ENCODE assay signal across 9 cellular contexts in the genomic region with DNA sequence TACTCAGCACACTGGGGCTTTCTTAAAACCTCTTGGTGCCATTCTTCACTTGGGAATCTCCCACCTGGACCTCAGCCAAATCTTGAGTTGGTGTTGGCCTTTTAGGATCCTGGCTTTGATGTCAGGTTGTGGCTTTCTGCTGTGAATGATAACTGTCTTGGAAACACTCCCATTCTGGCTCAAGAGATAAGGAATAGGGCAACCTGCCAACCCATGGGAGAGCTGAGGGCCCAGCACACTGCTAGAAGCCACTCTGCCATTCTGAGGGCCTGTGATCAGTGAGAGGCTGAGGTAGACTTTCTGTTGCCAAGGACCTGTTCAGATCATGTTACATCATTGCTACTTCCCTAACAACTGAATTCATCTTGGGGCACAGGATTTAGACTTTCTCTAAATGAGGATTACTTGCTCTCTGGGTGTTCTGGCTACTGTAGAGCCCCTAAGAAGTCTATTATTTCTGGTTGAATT. TPM values are rescaled to one million over a fixed set of nuclear protein-coding genes. Genes with fewer than 3 reads are reported as not detected.
DNase-seq lines count a peak whose midpoint lies in the region; ATAC-seq, FAIRE-seq and TF ChIP-seq lines count a peak whose summit lies in the region.
"Had no signal": no experiment of that assay in that cellular context is flagged by ENCODE, and none has a peak within 500 bp of the region (broad histone marks: within the 10 kb centered on the region; RNA-seq: fewer than 3 reads in every experiment).

No MANE protein-coding gene starts in this region.

- TF ChIP-seq CTCF in endothelial cell of umbilical vein (IDR thresholded peaks at IDR 0.05; ENCODE audit: extremely low read depth in 1 of 2, insufficient read depth in 1 of 2, low read depth in 1 of 2, low read length in 2 of 2) (no peak), CD14-positive monocyte (IDR thresholded peaks at IDR 0.05) (no peak)

- no peaks in the 10 kb centered on the region for H3K36me3 ChIP-seq in endothelial cell of umbilical vein (ENCODE audit: control insufficient read depth in 2 of 2, extremely low read depth in 1 of 2, insufficient read depth in 2 of 2, low read length in 2 of 2)
- no peaks in the 10 kb centered on the region; the same call in 1 of the 2 replicates for H3K36me3 ChIP-seq in H7 (replicated peaks; ENCODE audit: control insufficient read depth, insufficient read depth, low read length)
- H3K36me3 ChIP-seq: ascending aorta had no signal

- H3K4me3 ChIP-seq in endothelial cell of umbilical vein (replicated peaks in 1 of 3; ENCODE audit: insufficient read depth in 1 of 3, low read depth in 1 of 3, low read length in 3 of 3) = no peak overlapping the region
- no peak overlapping the region for H3K4me3 ChIP-seq in H7 (ENCODE audit: insufficient read depth, low read depth, low read length)
- H3K4me3 ChIP-seq: ascending aorta had no signal

- H3K9me3 Mint-ChIP-seq in activated CD4-positive, alpha-beta memory T cell treated with anti-CD3 and anti-CD28 coated beads for 36 hours = no peaks in the 10 kb centered on the region
- peaks cover 0 to 2% (median 0%) of the 10 kb centered on the region in 7 donors for H3K9me3 Mint-ChIP-seq in CD14-positive monocyte

- H3K9me1 ChIP-seq in endothelial cell of umbilical vein (replicated peaks; ENCODE audit: control insufficient read depth, extremely low read depth, insufficient read depth, low read length) = no peaks in the 10 kb centered on the region

- H3K4me1 Mint-ChIP-seq in activated CD4-positive, alpha-beta memory T cell treated with anti-CD3 and anti-CD28 coated beads for 36 hours (ENCODE audit: low read depth) = peaks cover 25% of the 10 kb centered on the region
- peaks cover 5% of the 10 kb centered on the region for H3K4me1 Mint-ChIP-seq in CD14-positive monocyte

- no peak overlapping the region for H3K9ac ChIP-seq in endothelial cell of umbilical vein (replicated peaks; ENCODE audit: extremely low read depth, insufficient read depth, low read length)

- ATAC-seq in GM18511 (IDR thresholded peaks at IDR 0.05; ENCODE audit: unreplicated experiment) = peak; percentile 54
- ATAC-seq in GM21737 (IDR thresholded peaks at IDR 0.05; ENCODE audit: unreplicated experiment) = peak; percentile 31

- TF ChIP-seq POLR2A in endothelial cell of umbilical vein (IDR thresholded peaks at IDR 0.05; ENCODE audit: low read depth, low read length) = no peak

- no peaks in the 10 kb centered on the region for H3K9me3 ChIP-seq in endothelial cell of umbilical vein (replicated peaks; ENCODE audit: control insufficient read depth, insufficient read depth, low read length)
- H3K9me3 ChIP-seq: ascending aorta had no signal

- H3K27me3 Mint-ChIP-seq in activated CD4-positive, alpha-beta memory T cell treated with anti-CD3 and anti-CD28 coated beads for 36 hours = no peaks in the 10 kb centered on the region
- no peaks in the 10 kb centered on the region for H3K27me3 Mint-ChIP-seq in CD14-positive monocyte (ENCODE audit: low read depth in 3 of 3)

- intact Hi-C loops in endothelial cell of umbilical vein (cut with micrococcal nuclease) = no loop called here
- intact Hi-C loops in activated CD4-positive, alpha-beta memory T cell treated with anti-CD3 and anti-CD28 coated beads for 36 hours (cut with micrococcal nuclease) = no loop called here
- intact Hi-C loops in CD14-positive monocyte (cut with micrococcal nuclease) = no loop called here

- no peak overlapping the region for H3K4me2 ChIP-seq in endothelial cell of umbilical vein (ENCODE audit: insufficient read depth, low read length)

- no peaks in the 10 kb centered on the region for H3K79me2 ChIP-seq in endothelial cell of umbilical vein (ENCODE audit: control insufficient read depth, insufficient read depth, low read length)

- FAIRE-seq in endothelial cell of umbilical vein (lab: Jason Lieb, UNC) = peak; percentile 86

- DNase-seq in NCI-H1092 treated with DMSO at 0.1 percent for 48 hours (lab: John Stamatoyannopoulos, UW) (peak; percentile 81), endothelial cell of umbilical vein (ENCODE audit: low read depth, low spot score) (peak; percentile 94), CD14-positive monocyte (ENCODE audit: low spot score) (no peak), dedifferentiated amniotic fluid mesenchymal stem cell (ENCODE audit: extremely low spot score) (no peak), H7 (no peak)
- DNase-seq in activated CD4-positive, alpha-beta memory T cell treated with anti-CD3 and anti-CD28 coated beads for 36 hours = no peak

- POLR2A ChIA-PET in endothelial cell of umbilical vein (lab: Charles Lee) = interaction anchor here (0.6 kb wide), 1 partner anchor 867 kb away, joined by 6 read pairs; no protein-coding TSS in a partner anchor
- POLR2A ChIA-PET in activated CD4-positive, alpha-beta memory T cell treated with anti-CD3 and anti-CD28 coated beads for 36 hours (lab: Charles Lee) = no interaction called here

- H3K4me3 Mint-ChIP-seq in activated CD4-positive, alpha-beta memory T cell treated with anti-CD3 and anti-CD28 coated beads for 36 hours = no peak overlapping the region
- no peak overlapping the region for H3K4me3 Mint-ChIP-seq in CD14-positive monocyte

- no peaks in the 10 kb centered on the region for H3K36me3 Mint-ChIP-seq in activated CD4-positive, alpha-beta memory T cell treated with anti-CD3 and anti-CD28 coated beads for 36 hours
- no peaks in the 10 kb centered on the region for H3K36me3 Mint-ChIP-seq in CD14-positive monocyte

- no peaks in the 10 kb centered on the region for H4K20me1 ChIP-seq in endothelial cell of umbilical vein (replicated peaks; ENCODE audit: control insufficient read depth, extremely low read depth, insufficient read depth, low read length)

- no peak overlapping the region for H2AFZ ChIP-seq in endothelial cell of umbilical vein (ENCODE audit: low read depth, low read length)

- no TSS peak for BruUV-seq in endothelial cell of umbilical vein (replicated peaks; lab: Mats Ljungman, UMichigan)

- H3K27me3 ChIP-seq in endothelial cell of umbilical vein (ENCODE audit: control insufficient read depth in 2 of 2, insufficient read depth in 2 of 2, low read length in 2 of 2) = no peaks in the 10 kb centered on the region
- no peaks in the 10 kb centered on the region for H3K27me3 ChIP-seq in H7 (ENCODE audit: control insufficient read depth, insufficient read depth, low read length)
- H3K27me3 ChIP-seq: ascending aorta had no signal

- no peak overlapping the region for H3K27ac ChIP-seq in endothelial cell of umbilical vein (ENCODE audit: insufficient read depth, low read depth, low read length)

- CTCF ChIA-PET in endothelial cell of umbilical vein (lab: Charles Lee) = no interaction called here
- CTCF ChIA-PET in activated CD4-positive, alpha-beta memory T cell treated with anti-CD3 and anti-CD28 coated beads for 36 hours (lab: Charles Lee) = no interaction called here

- dilution Hi-C loops in endothelial cell of umbilical vein (cut with MboI; ENCODE audit: extremely low pct_ligation_motif_present, low sequenced_read_pairs) = no loop called here

- peaks cover 10% of the 10 kb centered on the region for H3K4me1 ChIP-seq in endothelial cell of umbilical vein (ENCODE audit: control insufficient read depth, extremely low read depth, insufficient read depth, low read length)

- H3K27ac Mint-ChIP-seq in activated CD4-positive, alpha-beta memory T cell treated with anti-CD3 and anti-CD28 coated beads for 36 hours = no peak overlapping the region
- H3K27ac Mint-ChIP-seq in CD14-positive monocyte = peak overlapping the region in 1 of 7 donors; percentile 33

TF ChIP-seq in endothelial cell of umbilical vein, 7 proteins besides CTCF, POLR2A, EP300 and RAD21:
- TF ChIP-seq POLR2AphosphoS5 (IDR thresholded peaks at IDR 0.05; ENCODE audit: insufficient read depth, low read depth, low read length) = peak; percentile 48
- peak; percentile 75 for TF ChIP-seq GATA2 (IDR thresholded peaks at IDR 0.05; ENCODE audit: insufficient read depth, insufficient read length, low read depth, low read length)
- no peak for TF ChIP-seq MYC (IDR thresholded peaks at IDR 0.05; ENCODE audit: low read depth, low read length)

RNA-seq across cellular contexts. Expression of a gene that starts 45.8 kb away (rescaled TPM):
- total RNA-seq in endothelial cell of umbilical vein = 1.2 and 1.7 TPM in 2 replicates
- polyA plus RNA-seq in endothelial cell of umbilical vein = 0.81 and 1.1 TPM in 2 replicates
- 0.66 and 1.2 TPM in 2 replicates for polyA plus RNA-seq in endothelial cell of umbilical vein (2011; cell fraction: cytosol; rRNA removed)
- polyA plus RNA-seq in endothelial cell of umbilical vein (2011; cell fraction: nucleus; rRNA removed) = 1.6 and 1.7 TPM in 2 replicates
- polyA plus RNA-seq in endothelial cell of umbilical vein (2012) = 0.76 and 1.8 TPM in 2 replicates
- 1.0 and 4.3 TPM in 2 replicates for polyA minus RNA-seq in endothelial cell of umbilical vein
- polyA minus RNA-seq in endothelial cell of umbilical vein (2011; cell fraction: cytosol; rRNA and poly(A)+ RNA removed) = not detected
- polyA minus RNA-seq in endothelial cell of umbilical vein (2011; cell fraction: nucleus; rRNA and poly(A)+ RNA removed) = 0.67 and 1.5 TPM in 2 replicates
- total RNA-seq in activated CD4-positive, alpha-beta memory T cell treated with anti-CD3 and anti-CD28 coated beads for 36 hours = under 1 TPM in 1 of 2 experiments, not detected in 1; 0.19 TPM
- not detected for polyA plus RNA-seq in CD14-positive monocyte
- 11.6 and 12.3 TPM in 2 replicates for total RNA-seq in H7 (2014; rRNA removed; shearing (Covaris generic))
- total RNA-seq: ascending aorta had no signal

RNA-seq across cellular contexts. Expression of a gene that starts 48.4 kb away (rescaled TPM):
- 82.9 and 94.4 TPM in 2 replicates for total RNA-seq in endothelial cell of umbilical vein
- polyA plus RNA-seq in endothelial cell of umbilical vein = 75.2 and 96.3 TPM in 2 replicates
- 80.1 and 86.4 TPM in 2 replicates for polyA plus RNA-seq in endothelial cell of umbilical vein (2011; cell fraction: cytosol; rRNA removed)
- polyA plus RNA-seq in endothelial cell of umbilical vein (2011; cell fraction: nucleus; rRNA removed) = 35.0 and 38.1 TPM in 2 replicates
- 86.3 and 120 TPM in 2 replicates for polyA plus RNA-seq in endothelial cell of umbilical vein (2012)
- polyA minus RNA-seq in endothelial cell of umbilical vein = 220 and 243 TPM in 2 replicates
- polyA minus RNA-seq in endothelial cell of umbilical vein (2011; cell fraction: cytosol; rRNA and poly(A)+ RNA removed) = 26.2 TPM
- polyA minus RNA-seq in endothelial cell of umbilical vein (2011; cell fraction: nucleus; rRNA and poly(A)+ RNA removed) = 31.8 and 44.9 TPM in 2 replicates
- 10 to 100 TPM; 26.3 to 31.9 TPM for total RNA-seq in activated CD4-positive, alpha-beta memory T cell treated with anti-CD3 and anti-CD28 coated beads for 36 hours
- polyA plus RNA-seq in CD14-positive monocyte = 10 to 100 TPM; 25.3 to 28.4 TPM
- 94.8 and 99.3 TPM in 2 replicates for total RNA-seq in H7 (2014; rRNA removed; shearing (Covaris generic))

Comparison
In these comparisons a context has a peak if more than half of its experiments do, and no peak if none do; other contexts are left out.
1. DNase-seq: peak in NCI-H1092 treated with DMSO at 0.1 percent for 48 hours (single experiment) and endothelial cell of umbilical vein (single experiment); none in activated CD4-positive, alpha-beta memory T cell treated with anti-CD3 and anti-CD28 coated beads for 36 hours (single experiment), CD14-positive monocyte (single experiment), dedifferentiated amniotic fluid mesenchymal stem cell (single experiment) and H7 (single experiment).